Comparison of ENCODE assay signal across 35 cellular contexts in the genomic region with DNA sequence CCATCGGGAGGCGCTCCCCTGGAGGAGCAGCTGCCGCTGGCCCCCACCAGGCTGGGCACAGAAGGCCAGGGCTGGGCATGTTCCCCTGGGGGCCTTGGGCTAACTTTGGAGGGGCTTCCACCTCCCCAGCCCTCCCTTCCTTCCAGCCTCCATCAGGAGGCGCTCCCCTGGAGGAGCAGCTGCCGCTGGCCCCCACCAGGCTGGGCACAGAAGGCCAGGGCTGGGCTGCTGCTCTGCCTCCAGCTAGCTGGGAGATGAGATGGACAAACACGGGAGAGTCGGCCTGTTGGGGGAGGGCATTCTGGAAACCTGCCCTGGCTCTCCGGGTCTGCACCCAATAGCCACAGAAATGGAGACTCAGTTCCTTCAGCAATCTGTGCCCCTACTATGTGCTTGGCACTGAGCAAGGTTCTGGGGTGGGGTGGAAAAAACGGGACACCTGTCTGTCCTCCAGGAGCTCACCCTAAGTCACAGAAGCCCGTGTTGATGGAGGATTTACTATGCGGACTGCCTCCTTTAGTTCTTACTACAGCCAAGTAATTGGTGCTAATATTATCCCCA. TPM values are rescaled to one million over a fixed set of nuclear protein-coding genes. Genes with fewer than 3 reads are reported as not detected.
DNase-seq lines count a peak whose midpoint lies in the region; ATAC-seq, FAIRE-seq and TF ChIP-seq lines count a peak whose summit lies in the region.
"Had no signal": no experiment of that assay in that cellular context is flagged by ENCODE, and none has a peak within 500 bp of the region (broad histone marks: within the 10 kb centered on the region; RNA-seq: fewer than 3 reads in every experiment).

No MANE protein-coding gene starts in this region.

- H2BK5ac ChIP-seq in H1 (ENCODE audit: low read depth, low read length) (no peak overlapping the region), neuronal stem cell (ENCODE audit: low read length) (no peak overlapping the region)

- H3K9me3 ChIP-seq in HepG2 (ENCODE audit: low read length) (no peaks in the 10 kb centered on the region), right lobe of liver (no peaks in the 10 kb centered on the region), H1 (ENCODE audit: insufficient read depth in 2 of 2, low read depth in 1 of 2, low read length in 1 of 2) (no peaks in the 10 kb centered on the region), neuronal stem cell (replicated peaks in 1 of 2; ENCODE audit: control insufficient read depth in 2 of 2, insufficient read depth in 1 of 2, low read depth in 1 of 2, low read length in 2 of 2) (peaks cover 0 to 4% of the 10 kb centered on the region in 2 donors)
- H3K9me3 ChIP-seq: SK-N-SH had no signal

- BruUV-seq in HepG2 (replicated peaks; lab: Mats Ljungman, UMichigan) = no TSS peak

- H2BK20ac ChIP-seq in H1 (ENCODE audit: low read length) = 0 out of 2 replicates have a peak overlapping the region, but pooled peaks have one; percentile 32

- H2BK120ac ChIP-seq in H1 (replicated peaks; ENCODE audit: low read depth, low read length) (no peak overlapping the region), neuronal stem cell (ENCODE audit: low read depth, low read length) (peak overlapping the region; percentile 32)

- H3K4me3 ChIP-seq in HepG2 (replicated peaks in 1 of 3; ENCODE audit: insufficient read depth in 1 of 3, low read depth in 2 of 3, low read length in 3 of 3) (peak overlapping the region in 1 of 3 experiments; percentile 39; a peak in 1 of 6 replicates), right lobe of liver (no peak overlapping the region), H1 (ENCODE audit: extremely low read depth in 1 of 4, insufficient read depth in 2 of 4, low read depth in 3 of 4, low read length in 4 of 4) (no peak overlapping the region), neuronal stem cell (ENCODE audit: low read length in 2 of 2) (no peak overlapping the region), dorsolateral prefrontal cortex (no peak overlapping the region)
- H3K4me3 ChIP-seq: PC-9 had no signal

- in situ Hi-C loops in HepG2 (cut with HindIII; ENCODE audit: extremely low pct_ligation_motif_present, low pct_unique_long_range_greater_than_20kb) = no loop called here

- peak; percentile 31 for TF ChIP-seq CTCF in HepG2 (CRISPR knock-in tag; IDR thresholded peaks at IDR 0.05)
- TF ChIP-seq CTCF in right lobe of liver (IDR thresholded peaks at IDR 0.05) = no peak
- TF ChIP-seq CTCF in H1 (IDR thresholded peaks at IDR 0.05; ENCODE audit: control extremely low read depth in 1 of 3, insufficient read depth in 1 of 3, low read depth in 1 of 3, low read length in 3 of 3) = peak in 2 of 3 experiments; percentile 18 to 29; a peak in 2 of 4 replicates
- TF ChIP-seq CTCF in omental fat pad (IDR thresholded peaks at IDR 0.05) = no peak
- no peak for TF ChIP-seq CTCF in dorsolateral prefrontal cortex (IDR thresholded peaks at IDR 0.05 in 54 of 56, conservative IDR thresholded peaks at IDR 0.05 in 2 of 56; ENCODE audit: low read depth in 1 of 56, partially characterized antibody in 56 of 56)

- H2AK5ac ChIP-seq in H1 (ENCODE audit: low read depth, low read length) = no peak overlapping the region
- H2AK5ac ChIP-seq in neuronal stem cell (ENCODE audit: low read depth, low read length) = peak overlapping the region; percentile 24

- peaks cover 8% of the 10 kb centered on the region for H3K23me2 ChIP-seq in H1 (ENCODE audit: low read depth, low read length)

- H4K5ac ChIP-seq in H1 (ENCODE audit: insufficient read length, low read depth, low read length) = no peak overlapping the region

- H3K56ac ChIP-seq in H1 (replicated peaks; ENCODE audit: insufficient read length, low read depth, low read length) = no peak overlapping the region

- peak overlapping the region; percentile 62 for H3K4me2 ChIP-seq in HepG2 (ENCODE audit: low read depth, low read length)
- no peak overlapping the region for H3K4me2 ChIP-seq in H1 (ENCODE audit: insufficient read depth in 1 of 2, low read depth in 2 of 2, low read length in 2 of 2)
- H3K4me2 ChIP-seq in neuronal stem cell (ENCODE audit: insufficient read depth, low read length, poor library complexity, severe bottlenecking) = no peak overlapping the region
- H3K4me2 ChIP-seq: PC-9, SK-N-SH had no signal

- TF ChIP-seq POLR2A in HepG2 (IDR thresholded peaks at IDR 0.05; ENCODE audit: insufficient read depth in 1 of 2, low read depth in 2 of 2, low read length in 2 of 2) = no peak
- no peak for TF ChIP-seq POLR2A in right lobe of liver (IDR thresholded peaks at IDR 0.05)
- TF ChIP-seq POLR2A in H1 (IDR thresholded peaks at IDR 0.05; ENCODE audit: control extremely low read depth in 1 of 2, low read depth in 2 of 2, low read length in 2 of 2) = no peak

- H3K9ac ChIP-seq in HepG2 (ENCODE audit: insufficient read depth, low read depth, low read length) (no peak overlapping the region), H1 (replicated peaks in 1 of 4; ENCODE audit: extremely low read depth in 1 of 4, low read depth in 3 of 4, low read length in 3 of 4) (no peak overlapping the region), neuronal stem cell (ENCODE audit: low read depth, low read length, poor library complexity) (no peak overlapping the region)
- H3K9ac ChIP-seq: SK-N-SH had no signal

- 11% methylated on average over 3 of the region's 11 CpGs for WGBS in HepG2 (ENCODE audit: low lambda C conversion rate)
- 80% methylated on average over 3 of the region's 11 CpGs for WGBS in right lobe of liver (ENCODE audit: insufficient coverage, low coverage, low lambda C conversion rate, missing lambda C conversion rate)
- 85% methylated on average over 9 of the region's 11 CpGs; no CpG with 5 or more reads in 1 of the 2 experiments for WGBS in H1 (ENCODE audit: extremely low coverage in 1 of 2, insufficient coverage in 1 of 2, insufficient read length in 1 of 2, insufficient replicate concordance in 2 of 2, low coverage in 1 of 2, low lambda C conversion rate in 2 of 2, missing lambda C conversion rate in 1 of 2), 2 experiments
- no CpG with 5 or more reads among the region's 11 CpGs for WGBS in neuronal stem cell (ENCODE audit: extremely low coverage in 2 of 2, insufficient read length in 2 of 2, insufficient replicate concordance in 1 of 2), 2 donors

- CTCF ChIA-PET in HepG2 (lab: Yijun Ruan, JAX; ENCODE audit: low intra/inter-chr PET ratio, low total read pairs) (no interaction called here), H1 (lab: Charles Lee; ENCODE audit: partially characterized antibody) (interaction anchor here (0.6 to 6.3 kb wide), 20 partner anchors 11 to 322 kb away, joined by 3 to 59 read pairs (median 4); a partner anchor contains a TSS)

- intact Hi-C loops in HepG2 (cut with micrococcal nuclease; ENCODE audit: unreplicated experiment) (loop anchor here (5.0 kb wide), 2 partner anchors 38 to 78 kb away; a partner anchor contains a TSS), right lobe of liver (cut with DNase I) (no loop called here), dorsolateral prefrontal cortex (cut with DNase I) (loop anchor here in 1 of 2 donors (10.0 kb wide), 1 partner anchor 76 kb away; no protein-coding TSS in a partner anchor)

- peak; percentile 10; the same call in 1 of the 3 replicates for ATAC-seq in HepG2
- no peak for ATAC-seq in right lobe of liver
- ATAC-seq in omental fat pad (ENCODE audit: low FRiP score) = no peak
- ATAC-seq: HCT116, left lobe of liver, T-helper 17 cell had no signal

- no peak overlapping the region for H3K18ac ChIP-seq in H1 (ENCODE audit: extremely low read depth, low read length)
- peak overlapping the region; percentile 64 for H3K18ac ChIP-seq in neuronal stem cell (ENCODE audit: low read length)

- no peaks in the 10 kb centered on the region for H4K20me1 ChIP-seq in HepG2 (ENCODE audit: insufficient read depth, low read length)
- peaks cover 0 to 4% of the 10 kb centered on the region in 2 experiments for H4K20me1 ChIP-seq in H1 (replicated peaks in 1 of 2; ENCODE audit: control insufficient read depth in 1 of 2, insufficient read depth in 2 of 2, low read length in 2 of 2)

- H4K8ac ChIP-seq in H1 (ENCODE audit: extremely low read depth, insufficient read depth, low read length) (no peak overlapping the region), neuronal stem cell (ENCODE audit: low read depth, low read length) (no peak overlapping the region)

- H2BK12ac ChIP-seq in H1 (ENCODE audit: low read depth, low read length) (no peak overlapping the region; the same call in 1 of the 2 replicates), neuronal stem cell (ENCODE audit: low read length) (no peak overlapping the region)

- H3K4me1 ChIP-seq in HepG2 (ENCODE audit: insufficient read depth, low read length) (peaks cover 92% of the 10 kb centered on the region), right lobe of liver (peaks cover 0 to 15% (median 10%) of the 10 kb centered on the region in 4 donors), H1 (replicated peaks in 1 of 4; ENCODE audit: control insufficient read depth in 3 of 4, insufficient read depth in 4 of 4, low read length in 3 of 4) (peaks cover 0 to 15% (median 2%) of the 10 kb centered on the region in 4 experiments; a peak in 4 of 7 replicates), neuronal stem cell (ENCODE audit: control insufficient read depth in 2 of 2, insufficient read depth in 1 of 2, low read depth in 1 of 2, low read length in 2 of 2) (peaks cover 18 to 32% of the 10 kb centered on the region in 2 donors)

- H3K36me3 ChIP-seq in HepG2 (replicated peaks in 1 of 2; ENCODE audit: control insufficient read depth in 1 of 2, insufficient read depth in 2 of 2, low read length in 2 of 2) = no peaks in the 10 kb centered on the region
- H3K36me3 ChIP-seq in right lobe of liver = no peaks in the 10 kb centered on the region
- no peaks in the 10 kb centered on the region for H3K36me3 ChIP-seq in H1 (ENCODE audit: control insufficient read depth in 2 of 4, insufficient read depth in 4 of 4, low read length in 3 of 4)
- no peaks in the 10 kb centered on the region for H3K36me3 ChIP-seq in neuronal stem cell (replicated peaks in 1 of 2; ENCODE audit: control insufficient read depth in 2 of 2, insufficient read depth in 2 of 2, low read length in 2 of 2)

- TF ChIP-seq RAD21 in HepG2 (CRISPR knock-in tag; IDR thresholded peaks at IDR 0.05) (no peak), H1 (IDR thresholded peaks at IDR 0.05 in 1 of 2, conservative IDR thresholded peaks at IDR 0.05 in 1 of 2; ENCODE audit: low read depth in 2 of 2, low read length in 2 of 2) (peak in 1 of 2 experiments; percentile 34; a peak in 2 of 4 replicates)

- no peaks in the 10 kb centered on the region; the same call in 1 of the 2 replicates for H3K79me1 ChIP-seq in H1 (ENCODE audit: low read depth, low read length)
- no peaks in the 10 kb centered on the region for H3K79me1 ChIP-seq in neuronal stem cell (ENCODE audit: low read depth, low read length)

- no peak overlapping the region for H2AFZ ChIP-seq in HepG2 (ENCODE audit: low read length)
- H2AFZ ChIP-seq in H1 (ENCODE audit: low read length) = no peak overlapping the region
- no peak overlapping the region for H2AFZ ChIP-seq in neuronal stem cell (ENCODE audit: low read length)
- H2AFZ ChIP-seq: PC-9 had no signal

- H3K79me2 ChIP-seq in HepG2 (ENCODE audit: insufficient read depth, low read length) (no peaks in the 10 kb centered on the region), H1 (ENCODE audit: control insufficient read depth in 1 of 2, insufficient read depth in 2 of 2, low read length in 2 of 2) (no peaks in the 10 kb centered on the region)

- no peak overlapping the region for H4K91ac ChIP-seq in H1 (replicated peaks; ENCODE audit: insufficient read length, low read length)
- H4K91ac ChIP-seq in neuronal stem cell (ENCODE audit: low read depth, low read length, poor library complexity) = no peak overlapping the region

- H3K23ac ChIP-seq in H1 (ENCODE audit: insufficient read length) = no peak overlapping the region
- H3K23ac ChIP-seq in neuronal stem cell (ENCODE audit: low read depth, low read length, poor library complexity) = no peak overlapping the region

- H2BK15ac ChIP-seq in H1 (ENCODE audit: low read length) (no peak overlapping the region; the same call in 1 of the 2 replicates), neuronal stem cell (ENCODE audit: low read length) (peak overlapping the region; percentile 69)

- FAIRE-seq in HepG2 (lab: Jason Lieb, UNC) = no peak
- FAIRE-seq in H1 (lab: Jason Lieb, UNC) = no peak
- FAIRE-seq: A204.1, small intestine, TTC549 had no signal

- H3K27me3 ChIP-seq in HepG2 (ENCODE audit: control insufficient read depth in 1 of 2, insufficient read depth in 2 of 2, low read length in 2 of 2) (no peaks in the 10 kb centered on the region), right lobe of liver (no peaks in the 10 kb centered on the region), H1 (replicated peaks in 1 of 4; ENCODE audit: control insufficient read depth in 3 of 4, extremely low read depth in 1 of 4, insufficient read depth in 3 of 4, low read length in 3 of 4) (no peaks in the 10 kb centered on the region), neuronal stem cell (ENCODE audit: control insufficient read depth in 3 of 3, insufficient read depth in 3 of 3, low read depth in 1 of 3, low read length in 3 of 3) (no peaks in the 10 kb centered on the region), dorsolateral prefrontal cortex (no peaks in the 10 kb centered on the region)

- no peak for TF ChIP-seq EP300 in HepG2 (IDR thresholded peaks at IDR 0.05; ENCODE audit: low read depth in 2 of 2, low read length in 2 of 2)
- no peak for TF ChIP-seq EP300 in HepG2 (CRISPR knock-in tag; IDR thresholded peaks at IDR 0.05; ENCODE audit: borderline replicate concordance)
- no peak for TF ChIP-seq EP300 in H1 (IDR thresholded peaks at IDR 0.05; ENCODE audit: borderline replicate concordance in 1 of 2, low read depth in 2 of 2, low read length in 2 of 2)

- H3K14ac ChIP-seq in H1 (ENCODE audit: insufficient read length) (no peak overlapping the region), neuronal stem cell (ENCODE audit: low read length) (no peak overlapping the region)

- DNase-seq in HepG2 (ENCODE audit: low spot score) (no peak), right lobe of liver (no peak), H1 (ENCODE audit: low read depth in 1 of 2, low spot score in 2 of 2) (no peak), neuronal stem cell (ENCODE audit: low spot score) (no peak), NCI-H1417 (lab: John Stamatoyannopoulos, UW) (no peak), omental fat pad (ENCODE audit: low spot score) (no peak), dorsolateral prefrontal cortex (no peak), NOMO-1 (lab: John Stamatoyannopoulos, UW; ENCODE audit: unreplicated experiment in 2 of 2) (no peak)
- DNase-seq: activated CD4-positive, alpha-beta memory T cell treated with anti-CD3 and anti-CD28 coated beads for 36 hours; activated CD4-positive, CD25-positive, alpha-beta regulatory T cell treated with anti-CD3 and anti-CD28 coated beads, Interleukin-2, amount 50 U/mL, for 72 hours; activated naive CD4-positive, alpha-beta T cell treated with anti-CD3 and anti-CD28 coated beads, Interleukin-2, amount 10 ng/mL, durations not matched to agents 7 days and 5 days; AML-193; amniotic stem cell; CD8-positive, alpha-beta memory T cell; cerebellar nuclear complex; DMS 273 treated with DMSO at 0.1 percent for 48 hours; effector CD4-positive, alpha-beta T cell; Karpas-422; mesenchymal stem cell; NCI-H1436; NCI-H2081; NCI-H2227 treated with DMSO at 0.1 percent for 48 hours; NCI-H526; NK-92 treated with Interleukin-12 subunit alpha and Interleukin-12 subunit beta, amount 100 ng/mL, for 24 hours; occipital lobe; PC-9; SK-N-SH; small intestine; stimulated activated naive CD4-positive, alpha-beta T cell treated with Interleukin-2 at 50 U/mL for 16 hours; T-helper 17 cell had no signal

- H3K4ac ChIP-seq in H1 (replicated peaks; ENCODE audit: insufficient read length, low read depth, low read length) (no peak overlapping the region), neuronal stem cell (ENCODE audit: low read length) (no peak overlapping the region)

- H3K27ac ChIP-seq in HepG2 (ENCODE audit: extremely low read length, insufficient read depth, low read length) = no peak overlapping the region
- H3K27ac ChIP-seq in right lobe of liver = no peak overlapping the region
- no peak overlapping the region for H3K27ac ChIP-seq in H1 (ENCODE audit: low read depth, low read length)
- no peak overlapping the region for H3K27ac ChIP-seq in neuronal stem cell (replicated peaks; ENCODE audit: low read length)
- H3K27ac ChIP-seq in dorsolateral prefrontal cortex = no peak overlapping the region
- H3K27ac ChIP-seq: epithelial cell of prostate, PC-9 had no signal

- POLR2A ChIA-PET in HepG2 (lab: Yijun Ruan, JAX) = no interaction called here
- POLR2A ChIA-PET in H1 (lab: Charles Lee; ENCODE audit: partially characterized antibody) = interaction anchor here (0.8 to 1.1 kb wide), 2 partner anchors 12 to 150 kb away, joined by 3 read pairs; no protein-coding TSS in a partner anchor

RNA-seq across cellular contexts. Expression of a gene that starts 39.0 kb away (rescaled TPM):
- total RNA-seq in HepG2 (2016; rRNA removed; fragmentation: Illumina TruSeq; extraction: Trizol) = 73.7 and 128 TPM in 2 replicates
- 21.0 and 28.0 TPM in 2 replicates for total RNA-seq in HepG2 (2016; cell fraction: cytosol; rRNA removed; fragmentation: Illumina TruSeq; extraction: Trizol; ENCODE audit: low read depth)
- 70.7 and 135 TPM in 2 replicates for total RNA-seq in HepG2 (2016; cell fraction: insoluble cytoplasmic fraction; rRNA removed; fragmentation: Illumina TruSeq; extraction: Trizol)
- 29.9 and 30.4 TPM in 2 replicates for total RNA-seq in HepG2 (2016; cell fraction: membrane; rRNA removed; fragmentation: Illumina TruSeq; extraction: Trizol)
- total RNA-seq in HepG2 (2016; cell fraction: nucleus; rRNA removed; fragmentation: Illumina TruSeq; extraction: Trizol) = 66.4 and 67.4 TPM in 2 replicates
- 116 and 131 TPM in 2 replicates for polyA plus RNA-seq in HepG2 (2011; rRNA removed)
- 95.2 and 104 TPM in 2 replicates for polyA plus RNA-seq in HepG2 (2011; cell fraction: cytosol; rRNA removed)
- 66.8 and 86.4 TPM in 2 replicates for polyA plus RNA-seq in HepG2 (2011; cell fraction: nucleus; rRNA removed)
- 68.8 and 74.2 TPM in 2 replicates for polyA plus RNA-seq in HepG2 (2012)
- polyA plus RNA-seq in HepG2 (2016; cell fraction: cytosol; fragmentation: Illumina TruSeq; extraction: Trizol; ENCODE audit: low read depth) = 5.3 and 6.6 TPM in 2 replicates
- 202 and 219 TPM in 2 replicates for polyA plus RNA-seq in HepG2 (2016; cell fraction: insoluble cytoplasmic fraction; fragmentation: Illumina TruSeq; extraction: Trizol; ENCODE audit: low read depth)
- 17.3 and 18.7 TPM in 2 replicates for polyA plus RNA-seq in HepG2 (2016; cell fraction: membrane; fragmentation: Illumina TruSeq; extraction: Trizol; ENCODE audit: low read depth)
- 93.1 and 94.0 TPM in 2 replicates for polyA plus RNA-seq in HepG2 (2016; cell fraction: nucleus; fragmentation: Illumina TruSeq; extraction: Trizol; ENCODE audit: insufficient read depth, low read depth)
- polyA minus RNA-seq in HepG2 (2011; rRNA and poly(A)+ RNA removed; ENCODE audit: low replicate concordance) = 321 and 493 TPM in 2 replicates
- 108 and 148 TPM in 2 replicates for polyA minus RNA-seq in HepG2 (2011; cell fraction: cytosol; rRNA and poly(A)+ RNA removed)
- 132 and 144 TPM in 2 replicates for polyA minus RNA-seq in HepG2 (2011; cell fraction: nucleus; rRNA and poly(A)+ RNA removed)
- 100 to 1,000 TPM in 1 of 6 experiments, 10 to 100 TPM in 5; 36.6 to 100 (median 57.5) TPM for total RNA-seq in right lobe of liver
- 120 and 130 TPM in 2 replicates for total RNA-seq in H1 (2021; fragmentation: NEBNext Ultra II Directional; extraction: Animal tissue kit (Norgen Biotek cat#: 25700))
- polyA plus RNA-seq in H1 (2011; rRNA removed) = 71.7 and 72.7 TPM in 2 replicates
- 77.4 TPM for polyA plus RNA-seq in H1 (2011; cell fraction: cytosol; rRNA removed)
- polyA plus RNA-seq in H1 (2011; cell fraction: nucleus; rRNA removed) = 64.4 TPM
- polyA plus RNA-seq in H1 (2012, experiment 1 of 2) = 74.9 to 102 TPM (median 86.3 TPM) in 4 replicates
- 7.2 TPM for polyA plus RNA-seq in H1 (2012, experiment 2 of 2)
- 67.3 TPM for polyA plus RNA-seq in H1 (2013, experiment 1 of 2)
- 69.1 TPM for polyA plus RNA-seq in H1 (2013, experiment 2 of 2)
- polyA minus RNA-seq in H1 (2011; rRNA and poly(A)+ RNA removed) = 378 and 431 TPM in 2 replicates
- 104 TPM for polyA minus RNA-seq in H1 (2011; cell fraction: cytosol; rRNA and poly(A)+ RNA removed)
- polyA minus RNA-seq in H1 (2011; cell fraction: nucleus; rRNA and poly(A)+ RNA removed) = 107 TPM
- polyA plus RNA-seq in neuronal stem cell (2013, experiment 1 of 2) = 120 TPM
- polyA plus RNA-seq in neuronal stem cell (2013, experiment 2 of 2) = 118 TPM
- 100 to 1,000 TPM; 100 to 273 (median 154) TPM for total RNA-seq in omental fat pad
- total RNA-seq in dorsolateral prefrontal cortex = 100 to 1,000 TPM in 112 of 120 experiments, 10 to 100 TPM in 8; 87.2 to 202 (median 122) TPM

Comparison
In these comparisons a context has a peak if more than half of its experiments do, and no peak if none do; other contexts are left out.
1. CTCF ChIP-seq: peak in HepG2 (single experiment) and H1 (2 of 3); none in right lobe of liver (0 of 4), omental fat pad (0 of 3) and dorsolateral prefrontal cortex (0 of 56).